Comparison of ENCODE assay signal across 8 cellular contexts in genomic region chr9:35732185-35733108, GRCh38. TPM values are rescaled to one million over a fixed set of nuclear protein-coding genes. Genes with fewer than 3 reads are reported as not detected.
DNase-seq lines count a peak whose midpoint lies in the region; ATAC-seq and TF ChIP-seq lines count a peak whose summit lies in the region.

Gene CREB3 (plus strand): TSS chr9:35732666. CDS start chr9:35732773, 107 bp downstream.
Gene TLN1 (minus strand): TSS chr9:35732195. CDS start chr9:35725694, 6,501 bp downstream.

- peaks cover 0 to 5% (median 0%) of the 10 kb centered on the region in 8 donors for H3K9me3 Mint-ChIP-seq in CD4-positive, alpha-beta memory T cell
- no peaks in the 10 kb centered on the region for H3K9me3 Mint-ChIP-seq in activated CD4-positive, alpha-beta memory T cell treated with anti-CD3 and anti-CD28 coated beads for 36 hours

- H3K27me3 ChIP-seq in CD4-positive, alpha-beta memory T cell (ENCODE audit: insufficient read depth, low read length), result no peaks in the 10 kb centered on the region
- H3K27me3 ChIP-seq in dorsolateral prefrontal cortex, result no peaks in the 10 kb centered on the region
- no peaks in the 10 kb centered on the region for H3K27me3 ChIP-seq in right lobe of liver

- peak within 1 kb of the TSS; percentile 84 to 95 for H3K4me3 ChIP-seq in CD4-positive, alpha-beta memory T cell (ENCODE audit: low read length in 2 of 2)
- peak within 1 kb of the TSS; percentile 60 to 100 (median 88) for H3K4me3 ChIP-seq in dorsolateral prefrontal cortex
- peak within 1 kb of the TSS; percentile 70 to 85 (median 71) for H3K4me3 ChIP-seq in right lobe of liver

- peaks cover 18 to 39% of the 10 kb centered on the region in 2 donors for H3K36me3 Mint-ChIP-seq in CD4-positive, alpha-beta memory T cell
- H3K36me3 Mint-ChIP-seq in activated CD4-positive, alpha-beta memory T cell treated with anti-CD3 and anti-CD28 coated beads for 36 hours, result peaks cover 20% of the 10 kb centered on the region

- peaks cover 31% of the 10 kb centered on the region for H3K36me3 ChIP-seq in CD4-positive, alpha-beta memory T cell (ENCODE audit: insufficient read depth, low read length)
- peaks cover 0 to 27% (median 13%) of the 10 kb centered on the region in 4 donors for H3K36me3 ChIP-seq in right lobe of liver

- peak within 1 kb of the TSS; percentile 89 to 97 (median 94) for H3K4me3 Mint-ChIP-seq in CD4-positive, alpha-beta memory T cell
- H3K4me3 Mint-ChIP-seq in activated CD4-positive, alpha-beta memory T cell treated with anti-CD3 and anti-CD28 coated beads for 36 hours, result no peak within 1 kb of the TSS

- H3K27ac ChIP-seq in CD4-positive, alpha-beta memory T cell (ENCODE audit: low read depth, low read length), result peak within 1 kb of the TSS; percentile 92
- H3K27ac ChIP-seq in dorsolateral prefrontal cortex, result peak within 1 kb of the TSS; percentile 33 to 98 (median 92)
- peak within 1 kb of the TSS; percentile 97 to 100 (median 98) for H3K27ac ChIP-seq in right lobe of liver

- CTCF ChIA-PET in CD4-positive, alpha-beta memory T cell (lab: Charles Lee; ENCODE audit: partially characterized antibody), result interaction anchor here (0.6 to 14.6 kb wide), 16 partner anchors 9 to 415 kb away, joined by 3 to 249 read pairs (median 8); partner anchors contain the start of genes ARHGEF39, CCDC107, GBA2 and RGP1
- CTCF ChIA-PET in activated CD4-positive, alpha-beta memory T cell treated with anti-CD3 and anti-CD28 coated beads for 36 hours (lab: Charles Lee), result interaction anchor here (0.6 to 9.6 kb wide), 14 partner anchors 15 to 1772 kb away, joined by 3 to 101 read pairs (median 7); partner anchors contain the start of genes ARHGEF39, CCDC107, GBA2 and RGP1

- peak; percentile 96 to 98 (median 98) for DNase-seq in CD4-positive, alpha-beta memory T cell
- DNase-seq in HK-2 (ENCODE audit: unreplicated experiment) (peak; percentile 94), NCI-H82 treated with DMSO at 0.1 percent for 48 hours (lab: John Stamatoyannopoulos, UW; ENCODE audit: unreplicated experiment) (peak; percentile 92), dorsolateral prefrontal cortex (peak; percentile 94 to 99 (median 97)), right lobe of liver (peak; percentile 99)
- DNase-seq in activated CD4-positive, alpha-beta memory T cell treated with anti-CD3 and anti-CD28 coated beads for 36 hours, result peak; percentile 99
- peak; percentile 94 to 96 for DNase-seq in stimulated activated CD4-positive, alpha-beta T cell treated with anti-CD3 and anti-CD28 coated beads, Interleukin-4, amount 100 ng/mL, for 48 hours (ENCODE audit: low read depth in 2 of 2)

- peak in 50 of 56 donors; percentile 0 to 72 (median 45) for TF ChIP-seq CTCF in dorsolateral prefrontal cortex (IDR thresholded peaks at IDR 0.05 in 54 of 56, conservative IDR thresholded peaks at IDR 0.05 in 2 of 56; ENCODE audit: low read depth in 1 of 56, partially characterized antibody in 56 of 56)
- peak in 1 of 4 donors; percentile 17 for TF ChIP-seq CTCF in right lobe of liver (IDR thresholded peaks at IDR 0.05)

- peak; percentile 77 for ATAC-seq in GM19452 (IDR thresholded peaks at IDR 0.05; ENCODE audit: unreplicated experiment)
- ATAC-seq in right lobe of liver, result peak; percentile 82 to 93 (median 88)

- intact Hi-C loops in CD4-positive, alpha-beta memory T cell (cut with micrococcal nuclease), result loop anchor here (1.0 to 10.0 kb wide), 10 partner anchors 17 to 1356 kb away; partner anchors contain the start of genes CCDC107, CCL27, GBA2 and MYORG
- intact Hi-C loops in activated CD4-positive, alpha-beta memory T cell treated with anti-CD3 and anti-CD28 coated beads for 36 hours (cut with micrococcal nuclease), result loop anchor here (1.0 to 10.0 kb wide), 11 partner anchors 16 to 744 kb away; partner anchors contain the start of genes CLTA, DNAJB5, FAM221B and FANCG
- intact Hi-C loops in dorsolateral prefrontal cortex (cut with DNase I) (loop anchor here (1.0 to 10.0 kb wide), 8 partner anchors 74 to 620 kb away; partner anchors contain the start of genes CCDC107 (in 1 of the 2), RMRP (in 1 of the 2), SPAG8 (in 1 of the 2) and TESK1 (in 1 of the 2)), right lobe of liver (cut with DNase I) (no loop called here)

- no peaks in the 10 kb centered on the region for H3K27me3 Mint-ChIP-seq in CD4-positive, alpha-beta memory T cell
- no peaks in the 10 kb centered on the region for H3K27me3 Mint-ChIP-seq in activated CD4-positive, alpha-beta memory T cell treated with anti-CD3 and anti-CD28 coated beads for 36 hours

- peak within 1 kb of the TSS in 6 of 7 donors; percentile 94 to 97 (median 96) for H3K27ac Mint-ChIP-seq in CD4-positive, alpha-beta memory T cell
- H3K27ac Mint-ChIP-seq in activated CD4-positive, alpha-beta memory T cell treated with anti-CD3 and anti-CD28 coated beads for 36 hours, result no peak within 1 kb of the TSS

- peaks cover 18 to 32% (median 25%) of the 10 kb centered on the region in 4 donors for H3K4me1 Mint-ChIP-seq in CD4-positive, alpha-beta memory T cell
- peaks cover 22% of the 10 kb centered on the region for H3K4me1 Mint-ChIP-seq in activated CD4-positive, alpha-beta memory T cell treated with anti-CD3 and anti-CD28 coated beads for 36 hours (ENCODE audit: low read depth)

- peak; percentile 96 for TF ChIP-seq POLR2A in right lobe of liver (IDR thresholded peaks at IDR 0.05)

- 1% methylated on average over 25 of the region's 60 CpGs for WGBS in right lobe of liver (ENCODE audit: insufficient coverage, low coverage, low lambda C conversion rate, missing lambda C conversion rate)

- H3K4me1 ChIP-seq in CD4-positive, alpha-beta memory T cell (ENCODE audit: insufficient read depth, low read length), result peaks cover 64% of the 10 kb centered on the region
- peaks cover 0 to 53% (median 20%) of the 10 kb centered on the region in 4 donors for H3K4me1 ChIP-seq in right lobe of liver

- no peaks in the 10 kb centered on the region for H3K9me3 ChIP-seq in CD4-positive, alpha-beta memory T cell (ENCODE audit: control insufficient read depth in 1 of 2, low read length in 2 of 2)
- no peaks in the 10 kb centered on the region for H3K9me3 ChIP-seq in right lobe of liver

- POLR2A ChIA-PET in CD4-positive, alpha-beta memory T cell (lab: Charles Lee; ENCODE audit: partially characterized antibody), result interaction anchor here (0.6 to 11.1 kb wide), 34 partner anchors 9 to 621 kb away, joined by 3 to 179 read pairs (median 6); partner anchors contain the start of genes ARHGEF39, CCDC107, FAM221B and GBA2
- POLR2A ChIA-PET in activated CD4-positive, alpha-beta memory T cell treated with anti-CD3 and anti-CD28 coated beads for 36 hours (lab: Charles Lee), result interaction anchor here (0.8 to 3.7 kb wide), 16 partner anchors 12 to 129 kb away, joined by 3 to 20 read pairs (median 5); partner anchors contain the start of genes CCDC107, GBA2, HINT2 and RGP1

RNA-seq across cellular contexts. Expression of gene CREB3, which starts in this region (rescaled TPM):
- total RNA-seq in CD4-positive, alpha-beta memory T cell, result 10 to 100 TPM; 24.8 to 25.6 TPM
- 10 to 100 TPM; 45.0 to 59.7 TPM for polyA plus RNA-seq in CD4-positive, alpha-beta memory T cell
- 10 to 100 TPM; 27.7 to 29.9 TPM for total RNA-seq in activated CD4-positive, alpha-beta memory T cell treated with anti-CD3 and anti-CD28 coated beads for 36 hours
- 10 to 100 TPM; 30.1 to 53.9 (median 40.9) TPM for total RNA-seq in dorsolateral prefrontal cortex
- total RNA-seq in right lobe of liver, result 10 to 100 TPM; 12.1 to 35.2 (median 17.8) TPM

RNA-seq across cellular contexts. Expression of gene TLN1, which starts in this region (rescaled TPM):
- 100 to 1,000 TPM; 294 to 316 TPM for total RNA-seq in CD4-positive, alpha-beta memory T cell
- polyA plus RNA-seq in CD4-positive, alpha-beta memory T cell, result 100 to 1,000 TPM in 1 of 2 donors, 10 to 100 TPM in 1; 13.7 to 137 TPM
- total RNA-seq in activated CD4-positive, alpha-beta memory T cell treated with anti-CD3 and anti-CD28 coated beads for 36 hours, result 100 to 1,000 TPM; 285 to 287 TPM
- 100 to 1,000 TPM in 81 of 120 experiments, 10 to 100 TPM in 39; 65.1 to 206 (median 112) TPM for total RNA-seq in dorsolateral prefrontal cortex
- 100 to 1,000 TPM; 103 to 168 (median 128) TPM for total RNA-seq in right lobe of liver

Comparison
In these comparisons a context has a peak if more than half of its experiments do, and no peak if none do; other contexts are left out.
1. Peak in every context shown above with its lines: DNase-seq, ATAC-seq, H3K4me3 ChIP-seq and H3K27ac ChIP-seq.
2. intact Hi-C loops: an anchor here in CD4-positive, alpha-beta memory T cell (1.0 to 10.0 kb wide), activated CD4-positive, alpha-beta memory T cell treated with anti-CD3 and anti-CD28 coated beads for 36 hours (1.0 to 10.0 kb wide) and dorsolateral prefrontal cortex (1.0 to 10.0 kb wide); none called in right lobe of liver.